17 cellular contexts compared by ENCODE assay signal in the genomic region with DNA sequence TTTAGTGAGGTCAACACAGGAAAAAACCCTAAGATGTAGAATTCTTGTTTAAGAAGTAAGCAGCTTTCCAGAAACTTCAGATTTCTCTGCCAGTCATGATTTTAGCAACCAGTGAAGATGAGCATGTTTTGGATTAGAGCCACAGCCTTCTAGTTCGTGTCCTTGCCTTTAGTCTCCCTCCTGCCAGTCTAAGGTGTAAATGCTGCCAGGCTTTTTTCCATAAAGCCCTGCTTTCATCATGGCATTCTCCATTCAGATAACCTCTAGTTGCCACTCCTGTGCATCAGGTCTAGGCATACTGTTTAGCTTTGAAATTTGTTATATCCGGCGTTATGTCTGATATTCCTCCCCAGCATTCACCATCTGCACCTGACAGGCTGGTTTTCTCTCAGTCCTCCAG.
A peak's percentile ranks its signal among the peaks of the same experiment; 100 is the strongest.
DNase-seq lines count a peak whose midpoint lies in the region.
"Had no signal": no experiment of that assay in that cellular context is flagged by ENCODE, and none has a peak within 500 bp of the region (broad histone marks: within the 10 kb centered on the region; RNA-seq: fewer than 3 reads in every experiment).

No MANE protein-coding gene starts in this region.

- DNase-seq in NCI-H1694 treated with DMSO at 0.1 percent for 48 hours (lab: John Stamatoyannopoulos, UW) (peak; percentile 2), NCI-H1694 (lab: John Stamatoyannopoulos, UW) (no peak), superior temporal gyrus (ENCODE audit: extremely low spot score) (peak; percentile 51), HUDEP-2 (lab: John Stamatoyannopoulos, UW; ENCODE audit: unreplicated experiment in 76 of 76) (no peak), OCI-M2 (lab: John Stamatoyannopoulos, UW; ENCODE audit: unreplicated experiment) (no peak), HuH-7 (ENCODE audit: low spot score) (no peak)
- DNase-seq: CD4-positive, alpha-beta T cell; CD8-positive, alpha-beta memory T cell; DMS79; EL; GF-D8; GOT3; HFFc6 had no signal

- peak overlapping the region; percentile 37 for H3K27ac ChIP-seq in angular gyrus (ENCODE audit: low read depth, low read length)
- peak overlapping the region; percentile 34 for H3K27ac ChIP-seq in cingulate gyrus (ENCODE audit: low read depth, low read length)
- H3K27ac ChIP-seq: 22Rv1; BLaER1 treated with 17β-estradiol and CSF1 and Interleukin-3, amounts not matched to agents 10 nM and 100 nM had no signal

Comparison
In these comparisons a context has a peak if more than half of its experiments do, and no peak if none do; other contexts are left out.
1. DNase-seq: peak in NCI-H1694 treated with DMSO at 0.1 percent for 48 hours (single experiment) and superior temporal gyrus (single experiment); none in NCI-H1694 (single experiment), HUDEP-2 (0 of 76), OCI-M2 (single experiment) and HuH-7 (single experiment).